15 cellular contexts compared by ENCODE assay signal in genomic region chr9:93261735-93262523, GRCh38.
DNase-seq lines count a peak whose midpoint lies in the region; ATAC-seq and TF ChIP-seq lines count a peak whose summit lies in the region.
"Had no signal": no experiment of that assay in that cellular context is flagged by ENCODE, and none has a peak within 500 bp of the region (broad histone marks: within the 10 kb centered on the region; RNA-seq: fewer than 3 reads in every experiment).

No MANE protein-coding gene starts in this region.

- H3F3A ChIP-seq in SK-N-SH (replicated peaks; ENCODE audit: insufficient read depth), result no peaks in the 10 kb centered on the region

- CTCF ChIA-PET in SK-N-SH (lab: Yijun Ruan, JAX), result interaction anchor here (1.1 to 1.4 kb wide), 4 partner anchors 8 to 41 kb away, joined by 3 to 6 read pairs (median 4); no protein-coding TSS in a partner anchor

- ATAC-seq in SK-N-SH treated with all-trans-retinoic acid at 6 μM for 48 hours (no peak), left ventricle myocardium superior (peak; percentile 4), GM19023 (IDR thresholded peaks at IDR 0.05; ENCODE audit: unreplicated experiment) (no peak)
- ATAC-seq: foreskin keratinocyte, GM12878 had no signal

- no peak for TF ChIP-seq POLR2A in sigmoid colon (IDR thresholded peaks at IDR 0.05)

- H3K9me3 ChIP-seq in SK-N-SH (no peaks in the 10 kb centered on the region), sigmoid colon (no peaks in the 10 kb centered on the region)
- H3K9me3 ChIP-seq: mucosa of descending colon had no signal

- POLR2A ChIA-PET in SK-N-SH (lab: Yijun Ruan, JAX), result no interaction called here

- H3K9me2 ChIP-seq in SK-N-SH, result no peaks in the 10 kb centered on the region

- no peaks in the 10 kb centered on the region for H4K20me1 ChIP-seq in SK-N-SH (ENCODE audit: insufficient read depth)

- TF ChIP-seq EP300 in SK-N-SH (IDR thresholded peaks at IDR 0.05; ENCODE audit: borderline replicate concordance in 1 of 2, low read depth in 1 of 2, low read length in 1 of 2) (no peak), sigmoid colon (IDR thresholded peaks at IDR 0.05) (no peak)

- H3K27ac ChIP-seq in SK-N-SH (ENCODE audit: low read depth in 2 of 2, low read length in 1 of 2), result no peak overlapping the region
- H3K27ac ChIP-seq in sigmoid colon, result no peak overlapping the region
- H3K27ac ChIP-seq: foreskin keratinocyte had no signal

- DNase-seq in SK-N-SH, result peak; percentile 17
- DNase-seq in H7, result peak; percentile 41
- DNase-seq in left ventricle myocardium superior, result peak; percentile 30
- DNase-seq in sigmoid colon, result peak; percentile 67
- no peak for DNase-seq in iPS-NIHi11 (ENCODE audit: low spot score)
- DNase-seq in T1000 (lab: John Stamatoyannopoulos, UW), result no peak
- DNase-seq: 8988T; EL; foreskin keratinocyte; NCI-H187; stimulated activated CD4-positive, alpha-beta T cell treated with anti-CD3 and anti-CD28 coated beads, Interleukin-15, amount 100 ng/mL, for 24 hours had no signal

- H3K27me3 ChIP-seq in SK-N-SH (ENCODE audit: insufficient read depth) (no peaks in the 10 kb centered on the region), H7 (ENCODE audit: control insufficient read depth, insufficient read depth, low read length) (no peaks in the 10 kb centered on the region), sigmoid colon (no peaks in the 10 kb centered on the region)
- H3K27me3 ChIP-seq: foreskin keratinocyte had no signal

- H3K79me2 ChIP-seq in SK-N-SH (ENCODE audit: insufficient read depth), result no peaks in the 10 kb centered on the region

- no peak for TF ChIP-seq RAD21 in SK-N-SH (IDR thresholded peaks at IDR 0.05; ENCODE audit: low read length)

- TF ChIP-seq CTCF in SK-N-SH (IDR thresholded peaks at IDR 0.05) (no peak), sigmoid colon (IDR thresholded peaks at IDR 0.05) (no peak)

- no peak overlapping the region for H3K9ac ChIP-seq in SK-N-SH

- no peak overlapping the region for H3K4me3 ChIP-seq in SK-N-SH (ENCODE audit: low read depth in 2 of 2, low read length in 1 of 2)
- no peak overlapping the region for H3K4me3 ChIP-seq in H7 (ENCODE audit: insufficient read depth, low read depth, low read length)
- no peak overlapping the region for H3K4me3 ChIP-seq in sigmoid colon
- H3K4me3 ChIP-seq: GM12878, mucosa of descending colon had no signal

- intact Hi-C loops in left ventricle myocardium superior (cut with micrococcal nuclease) (no loop called here), sigmoid colon (cut with DNase I) (no loop called here)

- H3K4me1 ChIP-seq in SK-N-SH (ENCODE audit: control insufficient read depth in 1 of 2, insufficient read depth in 2 of 2, low read depth in 1 of 2, low read length in 1 of 2) (no peaks in the 10 kb centered on the region), sigmoid colon (no peaks in the 10 kb centered on the region)
- H3K4me1 ChIP-seq: foreskin keratinocyte had no signal

- H3K4me2 ChIP-seq in SK-N-SH, result no peak overlapping the region

- no peak overlapping the region for H2AFZ ChIP-seq in SK-N-SH (ENCODE audit: low read depth)

- H3K36me3 ChIP-seq in SK-N-SH (replicated peaks in 1 of 2; ENCODE audit: control insufficient read depth in 1 of 2, insufficient read depth in 2 of 2, low read length in 1 of 2) (no peaks in the 10 kb centered on the region), H7 (replicated peaks; ENCODE audit: control insufficient read depth, insufficient read depth, low read length) (peaks cover 2% of the 10 kb centered on the region; the same call in 1 of the 2 replicates), sigmoid colon (peaks cover under 1 to 91% (median 18%) of the 10 kb centered on the region in 4 donors)

- 81% methylated on average over 18 of the region's 26 CpGs for WGBS in SK-N-SH (ENCODE audit: low lambda C conversion rate)
- WGBS in sigmoid colon, 2 donors, result 75 to 87% methylated on average over 26 of the region's 26 CpGs

TF ChIP-seq in SK-N-SH, 30 proteins besides CTCF, POLR2A, EP300 and RAD21 (continues in another document):
- TF ChIP-seq YY1 (IDR thresholded peaks at IDR 0.05; ENCODE audit: low read depth) (no peak), MEF2A (IDR thresholded peaks at IDR 0.05; ENCODE audit: borderline replicate concordance, low read depth) (no peak), ELF1 (IDR thresholded peaks at IDR 0.05) (no peak), FOXM1 (IDR thresholded peaks at IDR 0.05; ENCODE audit: low read depth) (no peak), EZH2phosphoT487 (IDR thresholded peaks at IDR 0.05; ENCODE audit: borderline replicate concordance, low read depth) (no peak), POLR2AphosphoS5 (IDR thresholded peaks at IDR 0.05; ENCODE audit: low read depth, low read length) (no peak), IRF3 (IDR thresholded peaks at IDR 0.05; ENCODE audit: low read depth, low read length) (no peak)
- TF ChIP-seq, protein P1, sequence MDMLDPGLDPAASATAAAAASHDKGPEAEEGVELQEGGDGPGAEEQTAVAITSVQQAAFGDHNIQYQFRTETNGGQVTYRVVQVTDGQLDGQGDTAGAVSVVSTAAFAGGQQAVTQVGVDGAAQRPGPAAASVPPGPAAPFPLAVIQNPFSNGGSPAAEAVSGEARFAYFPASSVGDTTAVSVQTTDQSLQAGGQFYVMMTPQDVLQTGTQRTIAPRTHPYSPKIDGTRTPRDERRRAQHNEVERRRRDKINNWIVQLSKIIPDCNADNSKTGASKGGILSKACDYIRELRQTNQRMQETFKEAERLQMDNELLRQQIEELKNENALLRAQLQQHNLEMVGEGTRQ (IDR thresholded peaks at IDR 0.05; ENCODE audit: borderline replicate concordance, low read depth, low read length), result no peak

TF ChIP-seq in SK-N-SH treated with all-trans-retinoic acid at 6 μM for 48 hours, 23 proteins besides CTCF, POLR2A, EP300 and RAD21:
- no peak for TF ChIP-seq ZFP30 (CRISPR knock-in tag; IDR thresholded peaks at IDR 0.05)
- no peak for TF ChIP-seq SNAI2 (CRISPR knock-in tag; IDR thresholded peaks at IDR 0.05)
- no peak for TF ChIP-seq GLIS3 (CRISPR knock-in tag; IDR thresholded peaks at IDR 0.05)
- TF ChIP-seq ZC3H10 (CRISPR knock-in tag; IDR thresholded peaks at IDR 0.05), result no peak
- no peak for TF ChIP-seq ESRRG (CRISPR knock-in tag; IDR thresholded peaks at IDR 0.05)
- TF ChIP-seq OSR1 (CRISPR knock-in tag; IDR thresholded peaks at IDR 0.05), result no peak
- no peak for TF ChIP-seq TOX (CRISPR knock-in tag; IDR thresholded peaks at IDR 0.05; ENCODE audit: borderline replicate concordance)
- TF ChIP-seq, protein P2, sequence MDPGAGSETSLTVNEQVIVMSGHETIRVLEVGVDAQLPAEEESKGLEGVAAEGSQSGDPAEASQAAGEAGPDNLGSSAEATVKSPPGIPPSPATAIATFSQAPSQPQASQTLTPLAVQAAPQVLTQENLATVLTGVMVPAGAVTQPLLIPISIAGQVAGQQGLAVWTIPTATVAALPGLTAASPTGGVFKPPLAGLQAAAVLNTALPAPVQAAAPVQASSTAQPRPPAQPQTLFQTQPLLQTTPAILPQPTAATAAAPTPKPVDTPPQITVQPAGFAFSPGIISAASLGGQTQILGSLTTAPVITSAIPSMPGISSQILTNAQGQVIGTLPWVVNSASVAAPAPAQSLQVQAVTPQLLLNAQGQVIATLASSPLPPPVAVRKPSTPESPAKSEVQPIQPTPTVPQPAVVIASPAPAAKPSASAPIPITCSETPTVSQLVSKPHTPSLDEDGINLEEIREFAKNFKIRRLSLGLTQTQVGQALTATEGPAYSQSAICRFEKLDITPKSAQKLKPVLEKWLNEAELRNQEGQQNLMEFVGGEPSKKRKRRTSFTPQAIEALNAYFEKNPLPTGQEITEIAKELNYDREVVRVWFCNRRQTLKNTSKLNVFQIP (CRISPR knock-in tag; IDR thresholded peaks at IDR 0.05; ENCODE audit: borderline replicate concordance, low read depth), result no peak
- no peak for TF ChIP-seq ZNF70 (CRISPR knock-in tag; IDR thresholded peaks at IDR 0.05)
- no peak for TF ChIP-seq RARB (CRISPR knock-in tag; IDR thresholded peaks at IDR 0.05)
- no peak for TF ChIP-seq BACH2 (CRISPR knock-in tag; IDR thresholded peaks at IDR 0.05; ENCODE audit: borderline replicate concordance)
- TF ChIP-seq PPARA (CRISPR knock-in tag; IDR thresholded peaks at IDR 0.05; ENCODE audit: borderline replicate concordance), result no peak
- TF ChIP-seq CSRNP3 (CRISPR knock-in tag; IDR thresholded peaks at IDR 0.05), result no peak
- TF ChIP-seq ARNTL (CRISPR knock-in tag; IDR thresholded peaks at IDR 0.05; ENCODE audit: borderline replicate concordance, low read depth), result no peak
TF ChIP-seq in SK-N-SH treated with all-trans-retinoic acid at 6 μM for 48 hours: peak in this region for 0.

Comparison
In these comparisons a context has a peak if more than half of its experiments do, and no peak if none do; other contexts are left out.
1. DNase-seq: peak in SK-N-SH (single experiment), H7 (single experiment), left ventricle myocardium superior (single experiment) and sigmoid colon (single experiment); none in iPS-NIHi11 (single experiment) and T1000 (single experiment).